In the genomic region with DNA sequence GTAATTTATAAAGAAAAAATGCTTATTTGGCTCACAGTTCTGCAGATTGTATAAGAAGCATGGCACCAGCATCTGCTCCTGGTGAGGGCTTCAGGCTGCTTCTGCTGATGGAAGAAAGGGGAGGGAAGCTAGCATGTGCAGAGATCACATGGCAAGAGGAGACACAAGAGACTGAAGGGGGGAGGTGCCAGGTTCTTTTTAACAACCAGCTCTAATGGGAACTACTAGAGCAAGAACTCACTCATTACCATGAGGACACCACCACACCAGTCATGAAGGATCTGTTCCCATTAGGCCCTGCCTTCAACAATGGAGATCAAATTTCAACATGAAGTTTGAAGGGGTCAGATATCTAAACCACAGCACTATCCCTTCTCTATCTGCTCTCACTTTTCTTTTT, we compare ENCODE assay signal across 1 cellular context.
TF ChIP-seq lines count a peak whose summit lies in the region.

No MANE protein-coding gene starts in this region.

TF ChIP-seq in H1, 55 proteins besides CTCF, POLR2A, EP300 and RAD21:
- TF ChIP-seq, protein P1, sequence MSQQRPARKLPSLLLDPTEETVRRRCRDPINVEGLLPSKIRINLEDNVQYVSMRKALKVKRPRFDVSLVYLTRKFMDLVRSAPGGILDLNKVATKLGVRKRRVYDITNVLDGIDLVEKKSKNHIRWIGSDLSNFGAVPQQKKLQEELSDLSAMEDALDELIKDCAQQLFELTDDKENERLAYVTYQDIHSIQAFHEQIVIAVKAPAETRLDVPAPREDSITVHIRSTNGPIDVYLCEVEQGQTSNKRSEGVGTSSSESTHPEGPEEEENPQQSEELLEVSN (IDR thresholded peaks at IDR 0.05): peak; percentile 74
- TF ChIP-seq TEAD4 (IDR thresholded peaks at IDR 0.05; ENCODE audit: low read depth, low read length): no peak
- no peak for TF ChIP-seq KDM1A (IDR thresholded peaks at IDR 0.05; ENCODE audit: borderline replicate concordance, low read length)
- TF ChIP-seq HDAC2 (IDR thresholded peaks at IDR 0.05; ENCODE audit: borderline replicate concordance in 1 of 2, low read depth in 2 of 2, low read length in 2 of 2): no peak
- TF ChIP-seq MAX (IDR thresholded peaks at IDR 0.05): 0 out of 2 replicates have a peak, but pooled peaks have one; percentile 47
- no peak for TF ChIP-seq NRF1 (IDR thresholded peaks at IDR 0.05; ENCODE audit: low read depth, low read length)
- no peak for TF ChIP-seq HDAC6 (IDR thresholded peaks at IDR 0.05; ENCODE audit: low read depth, low read length)
- TF ChIP-seq RNF2 (IDR thresholded peaks at IDR 0.05; ENCODE audit: borderline replicate concordance, low read depth, low read length, missing control alignments, poor library complexity, severe bottlenecking): no peak
- no peak for TF ChIP-seq CTBP2 (IDR thresholded peaks at IDR 0.05; ENCODE audit: borderline replicate concordance, insufficient read depth, insufficient read length, low read length)
- TF ChIP-seq ZNF274 (IDR thresholded peaks at IDR 0.05; ENCODE audit: borderline replicate concordance, extremely low read depth, low read length): no peak
- TF ChIP-seq PHF8 (conservative IDR thresholded peaks at IDR 0.05; ENCODE audit: low read depth, low read length): no peak
TF ChIP-seq in H1: peak in this region for 2.
